Comparison of ENCODE assay signal across 29 cellular contexts in genomic region chr3:83230841-83231240, GRCh38.
"Had no signal": no experiment of that assay in that cellular context is flagged by ENCODE, and none has a peak within 500 bp of the region (broad histone marks: within the 10 kb centered on the region; RNA-seq: fewer than 3 reads in every experiment).

No MANE protein-coding gene starts in this region.

- DNase-seq: activated CD4-positive, alpha-beta T cell treated with anti-CD3 and anti-CD28 coated beads for 48 hours; activated CD4-positive, alpha-beta T cell treated with anti-CD3 and anti-CD28 coated beads, Interleukin-2, amount 50 U/mL, for 48 hours; activated CD8-positive, alpha-beta memory T cell treated with anti-CD3 and anti-CD28 coated beads for 24 hours; activated effector memory CD4-positive, alpha-beta T cell treated with Interleukin-2 at 50 U/mL for 16 hours; activated naive CD4-positive, alpha-beta T cell treated with Interleukin-2 at 50 U/mL for 16 hours; anterior cingulate cortex; cerebellar nuclear complex; colonic mucosa; effector memory CD4-positive, alpha-beta T cell; glutamatergic neuron; kidney; left colon; mammary epithelial cell; naive B cell; nephron progenitor cell; ovary; retina; stimulated activated CD4-positive, alpha-beta T cell treated with anti-CD3 and anti-CD28 coated beads, Interleukin-12 subunit alpha, Interleukin-12 subunit beta, amount 100 ng/mL, for 4 hours; stimulated activated CD4-positive, alpha-beta T cell treated with anti-CD3 and anti-CD28 coated beads, Interleukin-4, amount 100 ng/mL, for 4 hours; stimulated activated CD8-positive, alpha-beta memory T cell treated with anti-CD3 and anti-CD28 coated beads, Interleukin-4, amount 100 ng/mL, for 48 hours; stimulated activated naive CD8-positive, alpha-beta T cell treated with anti-CD3 and anti-CD28 coated beads, Interleukin-15, amount 100 ng/mL, for 72 hours; substantia nigra; uterus had no signal

- H3K4me1 ChIP-seq: colonic mucosa, prostate gland, uterus had no signal

- ATAC-seq: left colon; sciatic nerve; stimulated activated memory B cell treated with anti-CD40 and anti-IgM and Interleukin-4, amounts not matched to agents 10 μg/mL and 1 μg/mL and 100 μg/mL, for 72 hours; stimulated activated naive CD8-positive, alpha-beta T cell treated with anti-CD3 and anti-CD28 coated beads, Interleukin-15, amount 100 ng/mL, for 72 hours had no signal

- FAIRE-seq: frontal cortex, kidney had no signal

- H3K9me3 ChIP-seq: colonic mucosa, ovary, prostate gland, uterus had no signal

- H3K27me3 ChIP-seq: colonic mucosa, hepatocyte, ovary, uterus had no signal

- H3K79me2 ChIP-seq: hepatocyte had no signal

- H3K36me3 ChIP-seq: colonic mucosa, ovary, prostate gland had no signal

- H3K4me3 ChIP-seq: colonic mucosa, hepatocyte, ovary, prostate gland, skin epidermis, uterus had no signal

- H3K27ac ChIP-seq: colonic mucosa, hepatocyte, ovary, prostate gland, skin epidermis, uterus had no signal

- H3K4me2 ChIP-seq: hepatocyte had no signal

- H2AFZ ChIP-seq: hepatocyte had no signal
